8 cellular contexts compared by ENCODE assay signal in the genomic region with DNA sequence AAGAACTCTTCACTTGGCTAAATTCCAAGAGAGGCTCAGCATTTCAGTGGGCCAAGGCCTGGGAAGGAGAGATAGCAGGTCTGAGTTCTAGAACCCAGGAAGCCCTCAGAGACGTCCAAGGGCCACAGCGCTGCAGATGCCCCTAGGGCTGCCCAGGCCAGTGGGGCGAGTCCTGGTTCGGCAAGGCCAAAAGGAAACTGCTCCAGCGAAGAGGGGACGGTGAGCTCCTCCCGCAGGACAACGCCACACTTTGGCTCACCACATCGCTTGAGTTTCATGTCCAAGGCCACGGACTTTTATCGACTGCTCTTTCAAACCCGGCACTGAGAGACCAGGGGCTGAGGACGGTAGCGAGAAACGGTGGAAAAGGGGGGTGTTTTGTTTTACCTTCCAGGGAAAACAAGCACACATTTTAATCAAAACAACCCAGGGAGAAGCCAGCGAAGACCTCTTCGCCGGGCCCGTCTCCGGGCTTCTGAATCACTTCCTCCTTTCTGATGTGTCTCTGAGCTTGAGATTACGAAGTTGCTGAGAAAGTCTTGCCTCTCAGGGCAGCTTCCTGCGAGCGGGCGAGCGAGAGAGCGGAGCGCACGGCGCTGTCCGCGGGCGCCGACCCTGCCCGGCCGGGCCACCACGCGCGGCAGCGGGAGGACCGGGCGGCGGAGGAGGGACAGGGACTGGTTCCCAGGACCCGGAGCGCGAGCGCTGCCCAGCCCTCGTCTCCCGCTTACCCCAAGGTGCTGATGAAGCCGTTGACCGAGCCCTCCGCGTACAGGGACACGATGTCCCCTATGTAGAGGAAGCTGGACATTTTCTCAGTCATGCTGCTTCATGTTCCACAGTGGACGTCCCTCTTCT. TPM values are rescaled to one million over a fixed set of nuclear protein-coding genes. Genes with fewer than 3 reads are reported as not detected.
A peak's percentile ranks its signal among the peaks of the same experiment; 100 is the strongest.
DNase-seq lines count a peak whose midpoint lies in the region; ATAC-seq and TF ChIP-seq lines count a peak whose summit lies in the region.

No MANE protein-coding gene starts in this region.

- TF ChIP-seq CTCF in chondrocyte (IDR thresholded peaks at IDR 0.05), result peak; percentile 57

- no peaks in the 10 kb centered on the region for H3K36me3 Mint-ChIP-seq in chondrocyte (ENCODE audit: low read depth)

- H3K27ac Mint-ChIP-seq in chondrocyte (ENCODE audit: unreplicated experiment), result peak overlapping the region; percentile 100

- no peaks in the 10 kb centered on the region for H3K27me3 Mint-ChIP-seq in chondrocyte (ENCODE audit: low read depth)

- no peaks in the 10 kb centered on the region for H3K9me3 Mint-ChIP-seq in chondrocyte (ENCODE audit: low read depth)

- DNase-seq in NCI-H1694 treated with DMSO at 0.1 percent for 48 hours (lab: John Stamatoyannopoulos, UW) (peak; percentile 23), NCI-H1694 (lab: John Stamatoyannopoulos, UW) (no peak), NCI-H2171 treated with DMSO at 0.1 percent for 48 hours (lab: John Stamatoyannopoulos, UW) (peak; percentile 71), chondrocyte (ENCODE audit: low spot score) (no peak), left colon (peak; percentile 62 to 65)
- DNase-seq in activated CD4-positive, CD25-positive, alpha-beta regulatory T cell treated with anti-CD3 and anti-CD28 coated beads, Interleukin-2, amount 50 U/mL, for 16 hours (ENCODE audit: low read depth, low spot score), result peak; percentile 33
- peak; percentile 62 to 64 for DNase-seq in stimulated activated CD4-positive, alpha-beta T cell treated with anti-CD3 and anti-CD28 coated beads, Interleukin-2, amount 100 ng/mL, for 24 hours

- ATAC-seq in HG02852 (IDR thresholded peaks at IDR 0.05; ENCODE audit: unreplicated experiment) (peak; percentile 50), left colon (peak; percentile 58)

- H3K4me3 Mint-ChIP-seq in chondrocyte (ENCODE audit: unreplicated experiment), result peak overlapping the region; percentile 98

- peaks cover 24% of the 10 kb centered on the region for H3K4me1 Mint-ChIP-seq in chondrocyte (ENCODE audit: low read depth)

- intact Hi-C loops in left colon (cut with DNase I, micrococcal nuclease), result no loop called here

RNA-seq across cellular contexts. Expression of a gene that starts 0.8 kb away (rescaled TPM):
- total RNA-seq in chondrocyte (18.7 to 28.8 TPM (median 19.8 TPM) in 3 replicates), left colon (10 to 100 TPM; 31.3 to 31.7 TPM)

Comparison
In these comparisons a context has a peak if more than half of its experiments do, and no peak if none do; other contexts are left out.
1. DNase-seq: peak in NCI-H1694 treated with DMSO at 0.1 percent for 48 hours (single experiment), NCI-H2171 treated with DMSO at 0.1 percent for 48 hours (single experiment), activated CD4-positive, CD25-positive, alpha-beta regulatory T cell treated with anti-CD3 and anti-CD28 coated beads, Interleukin-2, amount 50 U/mL, for 16 hours (single experiment), left colon (2 of 2) and stimulated activated CD4-positive, alpha-beta T cell treated with anti-CD3 and anti-CD28 coated beads, Interleukin-2, amount 100 ng/mL, for 24 hours (2 of 2); none in NCI-H1694 (single experiment) and chondrocyte (single experiment).